Comparison of ENCODE assay signal across 1 cellular context in the genomic region with DNA sequence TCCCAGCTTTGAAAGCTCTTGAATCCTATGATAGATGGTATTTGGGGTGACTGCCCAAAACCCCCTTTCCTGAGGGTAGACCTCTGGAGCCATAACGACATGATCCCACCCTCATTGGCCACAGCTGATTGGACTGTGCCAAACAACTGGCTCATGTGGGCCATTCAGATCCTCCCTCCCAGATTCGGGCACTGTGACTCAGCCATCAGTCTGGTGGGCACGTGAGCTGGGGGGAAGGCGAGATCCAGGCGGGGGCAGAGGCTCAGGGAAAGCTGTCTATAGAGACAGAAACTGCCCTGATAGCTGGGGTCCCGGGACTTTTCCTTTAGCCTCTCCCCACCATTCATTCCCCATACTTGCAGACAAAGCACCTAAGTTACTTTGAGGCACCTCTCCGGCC.
TF ChIP-seq lines count a peak whose summit lies in the region.

No MANE protein-coding gene starts in this region.

TF ChIP-seq in H1, 55 proteins besides CTCF, POLR2A, EP300 and RAD21 (continued from another document):
- TF ChIP-seq JUND (IDR thresholded peaks at IDR 0.05; ENCODE audit: low read length), result no peak
- TF ChIP-seq RFX5 (IDR thresholded peaks at IDR 0.05; ENCODE audit: borderline replicate concordance, low read depth, low read length), result no peak
- TF ChIP-seq SAP30 (IDR thresholded peaks at IDR 0.05; ENCODE audit: insufficient read depth, insufficient replicate concordance, low read length), result no peak
